ENCODE assay signal across 36 cellular contexts in the genomic region with DNA sequence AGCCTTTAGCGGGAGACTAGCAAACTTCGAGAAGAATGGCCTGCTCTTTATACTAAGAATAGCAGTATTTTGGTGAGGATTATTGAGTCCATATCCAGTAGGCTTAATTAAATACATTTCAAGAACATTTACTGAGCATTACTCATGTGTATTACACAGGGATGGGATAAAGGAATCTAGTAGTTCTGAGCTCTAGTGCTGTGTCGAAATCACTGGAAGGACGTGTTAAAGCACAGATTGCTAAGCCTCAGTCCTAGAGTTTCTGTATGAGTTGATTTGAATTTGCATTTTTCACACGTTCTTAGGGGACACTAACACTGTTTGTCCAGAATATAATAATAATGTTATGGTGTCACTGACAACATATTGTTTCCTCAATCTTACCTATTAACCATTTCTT. TPM values are rescaled to one million over a fixed set of nuclear protein-coding genes. Genes with fewer than 3 reads are reported as not detected.
"Had no signal": no experiment of that assay in that cellular context is flagged by ENCODE, and none has a peak within 500 bp of the region (broad histone marks: within the 10 kb centered on the region; RNA-seq: fewer than 3 reads in every experiment).

No MANE protein-coding gene starts in this region.

- H3K27me3 ChIP-seq: body of pancreas, cardiac muscle cell, dorsolateral prefrontal cortex, esophagus squamous epithelium had no signal

- DNase-seq: activated B cell treated with CpG ODN at 0.5 μM for 24 hours; activated CD4-positive, alpha-beta memory T cell treated with anti-CD3 and anti-CD28 coated beads for 36 hours; activated CD4-positive, alpha-beta T cell treated with anti-CD3 and anti-CD28 coated beads, Interleukin-2, amount 10 ng/mL, durations not matched to agents 24 days and 14 days; activated CD8-positive, alpha-beta memory T cell treated with anti-CD3 and anti-CD28 coated beads, Interleukin-2, amount 10 ng/mL, durations not matched to agents 7 days and 5 days; activated CD8-positive, alpha-beta memory T cell treated with anti-CD3 and anti-CD28 coated beads, Interleukin-2, amount 50 U/mL, for 4 hours; activated CD8-positive, alpha-beta T cell treated with anti-CD3 and anti-CD28 coated beads, Interleukin-2, amount 10 ng/mL, durations not matched to agents 7 days and 5 days; activated effector memory CD4-positive, alpha-beta T cell treated with anti-CD3 and anti-CD28 coated beads, Interleukin-2, amount 50 U/mL, for 16 hours; activated naive CD4-positive, alpha-beta T cell treated with anti-CD3 and anti-CD28 coated beads for 36 hours; activated naive CD8-positive, alpha-beta T cell treated with anti-CD3 and anti-CD28 coated beads for 36 hours; activated naive CD8-positive, alpha-beta T cell treated with anti-CD3 and anti-CD28 coated beads, Interleukin-2, amount 50 U/mL, for 24 hours; activated T-cell treated with anti-CD3 and anti-CD28 coated beads, Interleukin-2, amount 50 U/mL, for 1 hour; activated T-cell treated with anti-CD3 and anti-CD28 coated beads, Interleukin-2, amount 50 U/mL, for 48 hours; amniotic stem cell; anterior cingulate cortex; body of pancreas; central memory CD4-positive, alpha-beta T cell; cerebellar nuclear complex; dorsolateral prefrontal cortex; effector memory CD4-positive, alpha-beta T cell; endodermal cell; erythroblast; esophagus squamous epithelium; head of caudate nucleus; T-helper 1 cell; T-helper 17 cell; T1000; WERI-Rb-1 had no signal

- H3K27ac Mint-ChIP-seq: activated B cell treated with CpG ODN at 0.5 μM for 24 hours; activated CD4-positive, alpha-beta memory T cell treated with anti-CD3 and anti-CD28 coated beads for 36 hours; activated CD4-positive, alpha-beta T cell treated with anti-CD3 and anti-CD28 coated beads, Interleukin-2, amount 10 ng/mL, durations not matched to agents 24 days and 14 days; activated CD8-positive, alpha-beta memory T cell treated with anti-CD3 and anti-CD28 coated beads, Interleukin-2, amount 10 ng/mL, durations not matched to agents 7 days and 5 days; activated CD8-positive, alpha-beta T cell treated with anti-CD3 and anti-CD28 coated beads, Interleukin-2, amount 10 ng/mL, durations not matched to agents 7 days and 5 days; activated naive CD4-positive, alpha-beta T cell treated with anti-CD3 and anti-CD28 coated beads for 36 hours; activated naive CD4-positive, alpha-beta T cell treated with anti-CD3 and anti-CD28 coated beads, Interleukin-2, amount 50 U/mL, for 24 hours; activated naive CD8-positive, alpha-beta T cell treated with anti-CD3 and anti-CD28 coated beads for 36 hours; activated naive CD8-positive, alpha-beta T cell treated with anti-CD3 and anti-CD28 coated beads, Interleukin-2, amount 50 U/mL, for 24 hours; activated T-helper 1 cell treated with anti-CD3 and anti-CD28 coated beads, Interleukin-12 subunit alpha, Interleukin-12 subunit beta, Interleukin-2, Interleukin-4 antibody, amounts not matched to agents 30 ng/mL and 10 ng/mL and 1 ng/mL, durations not matched to agents 14 hours and 24 hours and 36 hours; activated T-helper 2 cell treated with anti-CD3 and anti-CD28 coated beads, Interferon-gamma antibody, Interleukin-2, Interleukin-4, amounts not matched to agents 10 μg/mL and 5 μg/mL and 100 μg/mL, durations not matched to agents 14 hours and 24 hours and 36 hours; dendritic cell treated with granulocyte-macrophage colony-stimulating factor and Interleukin-4, amounts not matched to agents 40 ng/mL and 50 ng/mL, for 4 days; endodermal cell; T-helper 17 cell; T-helper 2 cell treated with Interferon-gamma antibody and Interleukin-4, amounts not matched to agents 5 μg/mL and 100 μg/mL, for 36 hours had no signal

- H3K27me3 Mint-ChIP-seq: activated CD4-positive, alpha-beta T cell treated with anti-CD3 and anti-CD28 coated beads, Interleukin-2, amount 10 ng/mL, durations not matched to agents 24 days and 14 days; activated CD8-positive, alpha-beta memory T cell treated with anti-CD3 and anti-CD28 coated beads, Interleukin-2, amount 10 ng/mL, durations not matched to agents 7 days and 5 days; T-helper 17 cell had no signal

- H3K4me1 ChIP-seq: esophagus squamous epithelium had no signal

- FAIRE-seq: frontal cortex had no signal

- H3K4me3 Mint-ChIP-seq: activated B cell treated with CpG ODN at 0.5 μM for 24 hours; activated CD4-positive, alpha-beta memory T cell treated with anti-CD3 and anti-CD28 coated beads for 36 hours; activated CD4-positive, alpha-beta T cell treated with anti-CD3 and anti-CD28 coated beads, Interleukin-2, amount 10 ng/mL, durations not matched to agents 24 days and 14 days; activated CD8-positive, alpha-beta memory T cell treated with anti-CD3 and anti-CD28 coated beads, Interleukin-2, amount 10 ng/mL, durations not matched to agents 7 days and 5 days; activated CD8-positive, alpha-beta T cell treated with anti-CD3 and anti-CD28 coated beads, Interleukin-2, amount 10 ng/mL, durations not matched to agents 7 days and 5 days; activated naive CD4-positive, alpha-beta T cell treated with anti-CD3 and anti-CD28 coated beads for 36 hours; activated naive CD4-positive, alpha-beta T cell treated with anti-CD3 and anti-CD28 coated beads, Interleukin-2, amount 50 U/mL, for 24 hours; activated naive CD8-positive, alpha-beta T cell treated with anti-CD3 and anti-CD28 coated beads for 36 hours; activated naive CD8-positive, alpha-beta T cell treated with anti-CD3 and anti-CD28 coated beads, Interleukin-2, amount 50 U/mL, for 24 hours; activated T-helper 1 cell treated with anti-CD3 and anti-CD28 coated beads, Interleukin-12 subunit alpha, Interleukin-12 subunit beta, Interleukin-2, Interleukin-4 antibody, amounts not matched to agents 30 ng/mL and 10 ng/mL and 1 ng/mL, durations not matched to agents 14 hours and 24 hours and 36 hours; dendritic cell treated with granulocyte-macrophage colony-stimulating factor and Interleukin-4, amounts not matched to agents 40 ng/mL and 50 ng/mL, for 4 days; endodermal cell; T-helper 17 cell; T-helper 2 cell treated with Interferon-gamma antibody and Interleukin-4, amounts not matched to agents 5 μg/mL and 100 μg/mL, for 36 hours had no signal

- H3K27ac ChIP-seq: cardiac muscle cell, coronary artery, dorsolateral prefrontal cortex, esophagus squamous epithelium, WERI-Rb-1 had no signal

- H3K4me1 Mint-ChIP-seq: activated B cell treated with CpG ODN at 0.5 μM for 24 hours; activated CD4-positive, alpha-beta T cell treated with anti-CD3 and anti-CD28 coated beads, Interleukin-2, amount 10 ng/mL, durations not matched to agents 24 days and 14 days; activated CD8-positive, alpha-beta memory T cell treated with anti-CD3 and anti-CD28 coated beads, Interleukin-2, amount 10 ng/mL, durations not matched to agents 7 days and 5 days; activated naive CD4-positive, alpha-beta T cell treated with anti-CD3 and anti-CD28 coated beads, Interleukin-2, amount 50 U/mL, for 24 hours; activated naive CD8-positive, alpha-beta T cell treated with anti-CD3 and anti-CD28 coated beads for 36 hours; activated naive CD8-positive, alpha-beta T cell treated with anti-CD3 and anti-CD28 coated beads, Interleukin-2, amount 50 U/mL, for 24 hours; endodermal cell; T-helper 17 cell had no signal

- ATAC-seq: activated CD4-positive, CD25-positive, alpha-beta regulatory T cell treated with anti-CD3 and anti-CD28 coated beads, Interleukin-2, amount 50 U/mL, for 24 hours; activated CD8-positive, alpha-beta memory T cell treated with anti-CD3 and anti-CD28 coated beads, Interleukin-2, amount 10 ng/mL, durations not matched to agents 7 days and 5 days; activated CD8-positive, alpha-beta T cell treated with anti-CD3 and anti-CD28 coated beads, Interleukin-2, amount 10 ng/mL, durations not matched to agents 7 days and 5 days; activated naive CD8-positive, alpha-beta T cell treated with anti-CD3 and anti-CD28 coated beads, Interleukin-2, amount 50 U/mL, for 24 hours; body of pancreas; T-helper 17 cell had no signal

- H3K4me3 ChIP-seq: body of pancreas, cardiac muscle cell, coronary artery, dorsolateral prefrontal cortex, esophagus squamous epithelium had no signal

RNA-seq across cellular contexts. Expression of gene SCGB2B2, which starts 9.5 kb away (rescaled TPM):
- total RNA-seq: activated T-helper 1 cell treated with anti-CD3 and anti-CD28 coated beads, Interleukin-12 subunit alpha, Interleukin-12 subunit beta, Interleukin-2, Interleukin-4 antibody, amounts not matched to agents 30 ng/mL and 10 ng/mL and 1 ng/mL, durations not matched to agents 14 hours and 24 hours and 36 hours had no signal
